15 cellular contexts compared by ENCODE assay signal in genomic region chr5:67211926-67212325, GRCh38. TPM values are rescaled to one million over a fixed set of nuclear protein-coding genes. Genes with fewer than 3 reads are reported as not detected.
DNase-seq lines count a peak whose midpoint lies in the region; ATAC-seq, FAIRE-seq and TF ChIP-seq lines count a peak whose summit lies in the region.
"Had no signal": no experiment of that assay in that cellular context is flagged by ENCODE, and none has a peak within 500 bp of the region (broad histone marks: within the 10 kb centered on the region; RNA-seq: fewer than 3 reads in every experiment).

No MANE protein-coding gene starts in this region.

- intact Hi-C loops in right lobe of liver (cut with DNase I), result no loop called here

- TF ChIP-seq CTCF in AG04449 (IDR thresholded peaks at IDR 0.05; ENCODE audit: insufficient read depth, low read length, missing control alignments), result no peak
- TF ChIP-seq CTCF in right lobe of liver (IDR thresholded peaks at IDR 0.05), result no peak

- H3K27ac ChIP-seq in right lobe of liver, result no peak overlapping the region
- H3K27ac ChIP-seq: esophagus squamous epithelium had no signal

- no peaks in the 10 kb centered on the region for H3K36me3 Mint-ChIP-seq in activated T-cell treated with anti-CD3 and anti-CD28 coated beads, Interleukin-2, amount 50 U/mL, for 72 hours (ENCODE audit: insufficient read depth in 2 of 2)

- WGBS in right lobe of liver (ENCODE audit: insufficient coverage, low coverage, low lambda C conversion rate, missing lambda C conversion rate), result 70% methylated on average over 2 of the region's 2 CpGs

- H3K4me3 ChIP-seq in AG04449 (ENCODE audit: low read depth, low read length), result no peak overlapping the region
- H3K4me3 ChIP-seq in right lobe of liver, result no peak overlapping the region
- H3K4me3 ChIP-seq: esophagus squamous epithelium had no signal

- CTCF ChIA-PET in AG04449 (lab: Yijun Ruan, JAX), result interaction anchor here (0.6 to 9.4 kb wide), 5 partner anchors 50 to 1046 kb away, joined by 3 to 183 read pairs (median 4); no protein-coding TSS in a partner anchor

- DNase-seq in AG04449 (ENCODE audit: low read depth, low spot score), result peak; percentile 57
- DNase-seq in H54 (ENCODE audit: insufficient read length, low spot score), result peak; percentile 44
- DNase-seq in amniotic epithelial cell (ENCODE audit: low read depth), result peak; percentile 64
- DNase-seq in glomerular visceral epithelial cell (ENCODE audit: extremely low spot score), result peak; percentile 29
- no peak for DNase-seq in stimulated activated CD4-positive, alpha-beta T cell treated with anti-CD3 and anti-CD28 coated beads, Interleukin-12 subunit alpha, Interleukin-12 subunit beta, amount 100 ng/mL, for 4 hours
- no peak for DNase-seq in right lobe of liver
- no peak for DNase-seq in activated T-cell treated with anti-CD3 and anti-CD28 coated beads, Interleukin-2, amount 50 U/mL, for 72 hours
- DNase-seq in NCI-H187 (lab: John Stamatoyannopoulos, UW), result no peak
- DNase-seq: activated CD4-positive, alpha-beta T cell treated with anti-CD3 and anti-CD28 coated beads, Interleukin-2, amount 10 ng/mL, durations not matched to agents 7 days and 5 days; BE2C; caudate nucleus; esophagus squamous epithelium; NCI-H82; occipital lobe had no signal

- H3K4me1 Mint-ChIP-seq in activated T-cell treated with anti-CD3 and anti-CD28 coated beads, Interleukin-2, amount 50 U/mL, for 72 hours (ENCODE audit: low read depth), result peaks cover 53% of the 10 kb centered on the region

- ATAC-seq in right lobe of liver, result no peak
- no peak for ATAC-seq in activated T-cell treated with anti-CD3 and anti-CD28 coated beads, Interleukin-2, amount 50 U/mL, for 72 hours (replicated peaks in 1 of 2)
- ATAC-seq: left lobe of liver had no signal

- H3K4me3 Mint-ChIP-seq in activated T-cell treated with anti-CD3 and anti-CD28 coated beads, Interleukin-2, amount 50 U/mL, for 72 hours, result no peak overlapping the region
- H3K4me3 Mint-ChIP-seq: activated CD4-positive, alpha-beta T cell treated with anti-CD3 and anti-CD28 coated beads, Interleukin-2, amount 10 ng/mL, durations not matched to agents 7 days and 5 days had no signal

- no peaks in the 10 kb centered on the region for H3K9me3 ChIP-seq in right lobe of liver
- H3K9me3 ChIP-seq: BE2C, esophagus squamous epithelium had no signal

- H3K9me3 Mint-ChIP-seq in activated T-cell treated with anti-CD3 and anti-CD28 coated beads, Interleukin-2, amount 50 U/mL, for 72 hours, result no peaks in the 10 kb centered on the region

- no peak for TF ChIP-seq POLR2A in H54 (IDR thresholded peaks at IDR 0.05; ENCODE audit: low read depth, low read length)
- TF ChIP-seq POLR2A in right lobe of liver (IDR thresholded peaks at IDR 0.05), result no peak

- H3K27me3 ChIP-seq in right lobe of liver, result no peaks in the 10 kb centered on the region
- H3K27me3 ChIP-seq: BE2C, esophagus squamous epithelium had no signal

- POLR2A ChIA-PET in AG04449 (lab: Yijun Ruan, JAX), result no interaction called here

- no peaks in the 10 kb centered on the region for H3K36me3 ChIP-seq in right lobe of liver
- H3K36me3 ChIP-seq: BE2C, esophagus squamous epithelium had no signal

- peak; percentile 45 for FAIRE-seq in H54 (lab: Jason Lieb, UNC)

- peaks cover 0 to 23% (median 14%) of the 10 kb centered on the region in 4 donors for H3K4me1 ChIP-seq in right lobe of liver

- H3K27me3 Mint-ChIP-seq in activated T-cell treated with anti-CD3 and anti-CD28 coated beads, Interleukin-2, amount 50 U/mL, for 72 hours (ENCODE audit: low read depth), result no peaks in the 10 kb centered on the region
- H3K27me3 Mint-ChIP-seq: activated CD4-positive, alpha-beta T cell treated with anti-CD3 and anti-CD28 coated beads, Interleukin-2, amount 10 ng/mL, durations not matched to agents 7 days and 5 days had no signal

- H3K27ac Mint-ChIP-seq in activated T-cell treated with anti-CD3 and anti-CD28 coated beads, Interleukin-2, amount 50 U/mL, for 72 hours, result no peak overlapping the region

RNA-seq across cellular contexts. Expression of gene CD180, which starts 15.3 kb away (rescaled TPM):
- 1 to 10 TPM in 2 of 6 experiments, under 1 TPM in 4; 0.44 to 3.3 (median 0.67) TPM for total RNA-seq in right lobe of liver
- under 1 TPM; 0.05 to 0.14 TPM for total RNA-seq in activated T-cell treated with anti-CD3 and anti-CD28 coated beads, Interleukin-2, amount 50 U/mL, for 72 hours

Comparison
In these comparisons a context has a peak if more than half of its experiments do, and no peak if none do; other contexts are left out.
1. DNase-seq: peak in AG04449 (single experiment), H54 (single experiment), amniotic epithelial cell (single experiment) and glomerular visceral epithelial cell (single experiment); none in stimulated activated CD4-positive, alpha-beta T cell treated with anti-CD3 and anti-CD28 coated beads, Interleukin-12 subunit alpha, Interleukin-12 subunit beta, amount 100 ng/mL, for 4 hours (single experiment), right lobe of liver (0 of 3), activated T-cell treated with anti-CD3 and anti-CD28 coated beads, Interleukin-2, amount 50 U/mL, for 72 hours (0 of 2) and NCI-H187 (0 of 2).